Comparison of ENCODE assay signal across 8 cellular contexts in the genomic region with DNA sequence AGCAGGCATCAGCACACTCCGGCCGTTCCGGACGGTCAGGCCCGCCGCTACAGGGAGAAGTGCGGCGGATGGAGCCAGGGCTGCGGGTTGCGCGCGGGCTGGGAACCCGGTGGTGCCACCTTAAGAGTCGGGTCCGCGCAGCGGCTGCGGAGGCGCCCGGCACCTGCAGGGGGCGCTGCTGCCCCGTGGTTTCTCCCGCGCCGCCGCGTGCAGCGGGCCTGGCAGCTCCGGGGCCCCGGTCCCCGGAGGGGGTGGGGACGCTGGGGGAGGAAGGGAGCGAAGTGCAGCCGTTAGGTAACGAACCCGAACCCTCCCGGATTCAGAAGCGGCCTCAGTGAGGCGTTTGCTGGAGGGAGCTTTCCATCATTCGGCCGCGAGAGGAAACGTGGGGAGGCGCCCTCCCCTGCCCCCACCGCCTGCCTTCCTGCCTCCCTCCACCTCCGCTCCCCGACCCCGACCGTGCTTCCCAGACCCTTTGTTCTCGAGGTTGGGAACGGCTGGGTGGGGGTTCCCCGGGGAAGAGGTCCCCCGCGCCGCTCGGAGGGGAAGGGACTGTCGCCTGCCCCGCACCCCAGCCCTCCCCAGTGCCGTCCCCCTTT. TPM values are rescaled to one million over a fixed set of nuclear protein-coding genes. Genes with fewer than 3 reads are reported as not detected.
DNase-seq lines count a peak whose midpoint lies in the region; ATAC-seq, FAIRE-seq and TF ChIP-seq lines count a peak whose summit lies in the region.

No MANE protein-coding gene starts in this region.

- TF ChIP-seq CTCF in RWPE1 (conservative IDR thresholded peaks at IDR 0.05; ENCODE audit: low read depth) = peak; percentile 92
- peak; percentile 98 for TF ChIP-seq CTCF in neutrophil (IDR thresholded peaks at IDR 0.05)

- peaks cover 39% of the 10 kb centered on the region for H3K4me1 ChIP-seq in HUES64 (ENCODE audit: insufficient read depth, low read length)
- H3K4me1 ChIP-seq in neutrophil (ENCODE audit: control insufficient read depth in 1 of 2, insufficient read depth in 1 of 2, low read depth in 1 of 2, low read length in 1 of 2) = peaks cover 47 to 54% of the 10 kb centered on the region in 2 experiments

- no peak for FAIRE-seq in frontal cortex (lab: Jason Lieb, UNC)

- POLR2A ChIA-PET in RWPE1 (lab: Yijun Ruan, JAX; ENCODE audit: low non-redundant PET) = interaction anchor here (0.6 to 0.9 kb wide), 2 partner anchors 32 to 33 kb away, joined by 4 to 5 read pairs; no protein-coding TSS in a partner anchor

- H3K9me3 ChIP-seq in HUES64 (ENCODE audit: insufficient read depth, low read depth, low read length) = no peaks in the 10 kb centered on the region
- H3K9me3 ChIP-seq in neutrophil = no peaks in the 10 kb centered on the region

- DNase-seq in Daoy (ENCODE audit: low read depth) (peak; percentile 86), RWPE1 (ENCODE audit: low spot score) (peak; percentile 92), frontal cortex (ENCODE audit: low spot score in 2 of 2) (peak; percentile 93 to 94), superior temporal gyrus (ENCODE audit: extremely low spot score) (peak; percentile 89)
- DNase-seq in activated naive CD4-positive, alpha-beta T cell (lab: John Stamatoyannopoulos, UW) = peak; percentile 76 to 87 (median 82)

- H3K27me3 ChIP-seq in HUES64 (ENCODE audit: insufficient read depth, low read length) (peaks cover 26% of the 10 kb centered on the region), neutrophil (peaks cover 85% of the 10 kb centered on the region)

- H3K4me3 ChIP-seq in HUES64 (ENCODE audit: low read length) = peak overlapping the region; percentile 95
- peak overlapping the region; percentile 62 to 80 for H3K4me3 ChIP-seq in neutrophil (ENCODE audit: low read depth in 1 of 2, low read length in 1 of 2)

- H3K9ac ChIP-seq in HUES64 (ENCODE audit: low read depth, low read length) = peak overlapping the region; percentile 95

- peak; percentile 70 for ATAC-seq in GM21447 (IDR thresholded peaks at IDR 0.05; ENCODE audit: unreplicated experiment)

- WGBS in HUES64 = under 1% methylated on average over 57 of the region's 59 CpGs

- H3K27ac ChIP-seq in HUES64 (ENCODE audit: low read depth, low read length) (peak overlapping the region; percentile 99), RWPE1 (peak overlapping the region; percentile 92), neutrophil (no peak overlapping the region)

- H3K36me3 ChIP-seq in HUES64 (ENCODE audit: insufficient read depth, low read length) (peaks cover 4% of the 10 kb centered on the region; the same call in 1 of the 2 replicates), neutrophil (no peaks in the 10 kb centered on the region)

- CTCF ChIA-PET in RWPE1 (lab: Yijun Ruan, JAX) = interaction anchor here (0.5 to 2.0 kb wide), 20 partner anchors 13 to 1064 kb away, joined by 3 to 7 read pairs (median 4); no protein-coding TSS in a partner anchor

RNA-seq across cellular contexts. Expression of gene SKIDA1, which starts 29.7 kb away (rescaled TPM):
- total RNA-seq in Daoy (2014; rRNA removed; shearing (Covaris generic)) = 0.29 and 1.3 TPM in 2 replicates
- polyA plus RNA-seq in HUES64 (2013, experiment 1 of 2) = 7.8 TPM
- 13.9 TPM for polyA plus RNA-seq in HUES64 (2013, experiment 2 of 2)
- 11.0 TPM for total RNA-seq in frontal cortex

RNA-seq across cellular contexts. Expression of gene MLLT10, which starts 38.2 kb away (rescaled TPM):
- total RNA-seq in Daoy (2014; rRNA removed; shearing (Covaris generic)) = 9.0 and 27.3 TPM in 2 replicates
- polyA plus RNA-seq in HUES64 (2013, experiment 1 of 2) = 33.7 TPM
- 38.4 TPM for polyA plus RNA-seq in HUES64 (2013, experiment 2 of 2)
- total RNA-seq in frontal cortex = 35.9 TPM
